28 cellular contexts compared by ENCODE assay signal in the genomic region with DNA sequence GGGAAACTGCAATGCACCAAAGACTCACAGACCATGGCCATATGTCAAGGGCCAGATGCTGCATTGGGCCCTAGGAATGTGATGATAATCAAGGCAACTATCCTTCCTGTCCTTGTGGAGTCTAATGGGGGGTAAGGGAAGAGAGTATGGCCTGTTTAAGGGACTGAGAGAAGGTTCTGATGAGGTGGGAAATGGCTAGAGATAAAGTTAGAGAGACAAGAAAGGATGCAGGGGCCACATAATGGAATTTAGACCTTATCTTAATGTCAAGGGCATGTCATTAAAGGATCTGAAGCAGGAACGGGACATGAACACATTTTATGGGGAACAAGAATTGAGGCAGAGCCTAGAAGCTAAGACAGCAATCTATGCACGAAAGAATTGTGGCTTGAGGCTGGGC. TPM values are rescaled to one million over a fixed set of nuclear protein-coding genes. Genes with fewer than 3 reads are reported as not detected.
DNase-seq lines count a peak whose midpoint lies in the region; ATAC-seq, FAIRE-seq and TF ChIP-seq lines count a peak whose summit lies in the region.
"Had no signal": no experiment of that assay in that cellular context is flagged by ENCODE, and none has a peak within 500 bp of the region (broad histone marks: within the 10 kb centered on the region; RNA-seq: fewer than 3 reads in every experiment).

No MANE protein-coding gene starts in this region.

- WGBS in mammary epithelial cell (ENCODE audit: low coverage, missing lambda C conversion rate): 92% methylated on average over 2 of the region's 2 CpGs
- 91% methylated on average over 2 of the region's 2 CpGs; no CpG with 5 or more reads in 1 of the 2 experiments for WGBS in H1 (ENCODE audit: extremely low coverage in 1 of 2, insufficient coverage in 1 of 2, insufficient read length in 1 of 2, insufficient replicate concordance in 2 of 2, low coverage in 1 of 2, low lambda C conversion rate in 2 of 2, missing lambda C conversion rate in 1 of 2), 2 experiments
- no CpG with 5 or more reads among the region's 2 CpGs for WGBS in mesendoderm (ENCODE audit: extremely low coverage, insufficient coverage, low lambda C conversion rate)

- H2AFZ ChIP-seq in mammary epithelial cell (ENCODE audit: low read depth, low read length): no peak overlapping the region
- H2AFZ ChIP-seq in H1 (ENCODE audit: low read length): peak overlapping the region; percentile 65; the same call in 1 of the 2 replicates

- H3K56ac ChIP-seq in H1 (replicated peaks; ENCODE audit: insufficient read length, low read depth, low read length): no peak overlapping the region
- no peak overlapping the region for H3K56ac ChIP-seq in mesendoderm (ENCODE audit: low read length)

- H3K4ac ChIP-seq in H1 (replicated peaks; ENCODE audit: insufficient read length, low read depth, low read length) (no peak overlapping the region), mesendoderm (ENCODE audit: low read depth, low read length) (no peak overlapping the region)

- TF ChIP-seq RAD21 in H1 (IDR thresholded peaks at IDR 0.05 in 1 of 2, conservative IDR thresholded peaks at IDR 0.05 in 1 of 2; ENCODE audit: low read depth in 2 of 2, low read length in 2 of 2): no peak

- H4K8ac ChIP-seq in H1 (ENCODE audit: extremely low read depth, insufficient read depth, low read length) (no peak overlapping the region), mesendoderm (ENCODE audit: low read depth, low read length) (no peak overlapping the region)

- H3K9me3 Mint-ChIP-seq in MCF 10A (ENCODE audit: unreplicated experiment): no peaks in the 10 kb centered on the region
- H3K9me3 Mint-ChIP-seq: CD14-positive monocyte; CD4-positive, alpha-beta memory T cell; CD8-positive, alpha-beta memory T cell had no signal

- no peak overlapping the region for H2BK12ac ChIP-seq in H1 (ENCODE audit: low read depth, low read length)

- H4K5ac ChIP-seq in H1 (ENCODE audit: insufficient read length, low read depth, low read length) (no peak overlapping the region), mesendoderm (ENCODE audit: low read length) (no peak overlapping the region)

- H3K36me3 ChIP-seq in mammary epithelial cell (ENCODE audit: insufficient read depth, low read length) (no peaks in the 10 kb centered on the region), H1 (ENCODE audit: control insufficient read depth in 2 of 4, insufficient read depth in 4 of 4, low read length in 3 of 4) (no peaks in the 10 kb centered on the region; a peak in 1 of 8 replicates), mesendoderm (ENCODE audit: control insufficient read depth, insufficient read depth, low read length) (no peaks in the 10 kb centered on the region)
- H3K36me3 ChIP-seq: BE2C, BLaER1 had no signal

- BruUV-seq in MCF 10A (replicated peaks; lab: Mats Ljungman, UMichigan): no TSS peak
- BruUV-seq in mammary epithelial cell (replicated peaks; lab: Mats Ljungman, UMichigan): no TSS peak

- H2BK15ac ChIP-seq in H1 (ENCODE audit: low read length): no peak overlapping the region
- H2BK15ac ChIP-seq in mesendoderm (replicated peaks; ENCODE audit: low read depth): no peak overlapping the region

- H3K4me3 Mint-ChIP-seq in MCF 10A (ENCODE audit: unreplicated experiment): no peak overlapping the region
- H3K4me3 Mint-ChIP-seq: CD14-positive monocyte; CD4-positive, alpha-beta memory T cell; CD4-positive, CD25-positive, alpha-beta regulatory T cell; CD8-positive, alpha-beta memory T cell had no signal

- H3K9me3 ChIP-seq in mammary epithelial cell (replicated peaks; ENCODE audit: insufficient read depth, low read length) (no peaks in the 10 kb centered on the region), H1 (ENCODE audit: insufficient read depth in 2 of 2, low read depth in 1 of 2, low read length in 1 of 2) (no peaks in the 10 kb centered on the region)
- H3K9me3 ChIP-seq: BE2C, BLaER1 had no signal

- H3K23ac ChIP-seq in H1 (ENCODE audit: insufficient read length): peak overlapping the region; percentile 75
- H3K23ac ChIP-seq in mesendoderm (ENCODE audit: low read length): no peak overlapping the region

- no peaks in the 10 kb centered on the region for H3K27me3 Mint-ChIP-seq in MCF 10A (ENCODE audit: insufficient read depth, unreplicated experiment)
- H3K27me3 Mint-ChIP-seq: CD4-positive, CD25-positive, alpha-beta regulatory T cell had no signal

- no peak overlapping the region for H3K27ac ChIP-seq in mammary epithelial cell (ENCODE audit: insufficient read depth, low read depth, low read length)
- H3K27ac ChIP-seq in H1 (ENCODE audit: low read depth, low read length): no peak overlapping the region
- no peak overlapping the region for H3K27ac ChIP-seq in mesendoderm (ENCODE audit: low read depth, low read length)
- H3K27ac ChIP-seq: BLaER1 had no signal

- H3K36me3 Mint-ChIP-seq in MCF 10A (ENCODE audit: insufficient read depth, unreplicated experiment): no peaks in the 10 kb centered on the region
- H3K36me3 Mint-ChIP-seq: CD14-positive monocyte; CD4-positive, alpha-beta memory T cell; CD4-positive, CD25-positive, alpha-beta regulatory T cell; CD8-positive, alpha-beta memory T cell had no signal

- H3K4me3 ChIP-seq in mammary epithelial cell (replicated peaks in 1 of 3; ENCODE audit: insufficient read depth in 1 of 3, low read depth in 2 of 3, low read length in 3 of 3) (no peak overlapping the region), H1 (ENCODE audit: extremely low read depth in 1 of 4, insufficient read depth in 2 of 4, low read depth in 3 of 4, low read length in 4 of 4) (no peak overlapping the region), mesendoderm (ENCODE audit: low read length) (no peak overlapping the region)
- H3K4me3 ChIP-seq: BLaER1, GM12878 had no signal

- H3K9ac ChIP-seq in mammary epithelial cell (ENCODE audit: insufficient read depth, low read length): no peak overlapping the region
- H3K9ac ChIP-seq in H1 (replicated peaks in 1 of 4; ENCODE audit: extremely low read depth in 1 of 4, low read depth in 3 of 4, low read length in 3 of 4): no peak overlapping the region
- H3K9ac ChIP-seq in mesendoderm (ENCODE audit: low read length): no peak overlapping the region
- H3K9ac ChIP-seq: BLaER1 had no signal

- ATAC-seq in GM19395 (IDR thresholded peaks at IDR 0.05; ENCODE audit: unreplicated experiment): no peak
- ATAC-seq: GM12878 had no signal

- no peak for TF ChIP-seq POLR2A in H1 (IDR thresholded peaks at IDR 0.05; ENCODE audit: control extremely low read depth in 1 of 2, low read depth in 2 of 2, low read length in 2 of 2)

- H3K14ac ChIP-seq in H1 (ENCODE audit: insufficient read length): no peak overlapping the region

- no peak overlapping the region for H2AK5ac ChIP-seq in H1 (ENCODE audit: low read depth, low read length)
- H2AK5ac ChIP-seq in mesendoderm (ENCODE audit: low read length): no peak overlapping the region

- dilution Hi-C loops in mammary epithelial cell (cut with HindIII; ENCODE audit: low sequenced_read_pairs): no loop called here

- CTCF ChIA-PET in MCF 10A (lab: Yijun Ruan, JAX): interaction anchor here (1.0 to 1.4 kb wide), 3 partner anchors 9 to 98 kb away, joined by 3 to 5 read pairs (median 3); no protein-coding TSS in a partner anchor
- CTCF ChIA-PET in mammary epithelial cell (lab: Charles Lee; ENCODE audit: low non-redundant PET): no interaction called here
- CTCF ChIA-PET in H1 (lab: Charles Lee; ENCODE audit: partially characterized antibody): interaction anchor here (0.6 to 2.8 kb wide), 5 partner anchors 98 to 114 kb away, joined by 3 to 7 read pairs (median 3); partner anchors contain the start of gene CEMIP

- H3K23me2 ChIP-seq in H1 (ENCODE audit: low read depth, low read length): no peaks in the 10 kb centered on the region

- peak overlapping the region; percentile 20 for H3K27ac Mint-ChIP-seq in MCF 10A (ENCODE audit: low read depth, unreplicated experiment)
- H3K27ac Mint-ChIP-seq: CD14-positive monocyte; CD4-positive, CD25-positive, alpha-beta regulatory T cell; CD8-positive, alpha-beta memory T cell had no signal

- H3K79me1 ChIP-seq in H1 (ENCODE audit: low read depth, low read length) (no peaks in the 10 kb centered on the region), mesendoderm (ENCODE audit: low read length) (no peaks in the 10 kb centered on the region)

- H3K4me2 ChIP-seq in mammary epithelial cell (ENCODE audit: insufficient read depth, low read depth, low read length) (no peak overlapping the region), H1 (ENCODE audit: insufficient read depth in 1 of 2, low read depth in 2 of 2, low read length in 2 of 2) (no peak overlapping the region), mesendoderm (ENCODE audit: low read length) (no peak overlapping the region)
- H3K4me2 ChIP-seq: BLaER1 had no signal

- H4K91ac ChIP-seq in H1 (replicated peaks; ENCODE audit: insufficient read length, low read length): no peak overlapping the region

- TF ChIP-seq EP300 in H1 (IDR thresholded peaks at IDR 0.05; ENCODE audit: borderline replicate concordance in 1 of 2, low read depth in 2 of 2, low read length in 2 of 2): no peak

- H3K18ac ChIP-seq in H1 (ENCODE audit: extremely low read depth, low read length) (no peak overlapping the region), mesendoderm (ENCODE audit: low read length) (no peak overlapping the region)

- no peak for DNase-seq in MCF 10A (ENCODE audit: unreplicated experiment)
- DNase-seq in mammary epithelial cell: no peak
- peak; percentile 59 for DNase-seq in SK-N-DZ (ENCODE audit: low spot score)
- no peak for DNase-seq in H1 (ENCODE audit: low read depth in 1 of 2, low spot score in 2 of 2)
- DNase-seq in mesendoderm: peak; percentile 76
- DNase-seq in NCI-H526 (lab: John Stamatoyannopoulos, UW): no peak
- DNase-seq in SW 1271 (lab: John Stamatoyannopoulos, UW): no peak
- DNase-seq: 8988T; ACHN; BE2C; C1 segment of cervical spinal cord; CD4-positive, alpha-beta memory T cell; CD4-positive, CD25-positive, alpha-beta regulatory T cell; CD8-positive, alpha-beta memory T cell; COR-L47; DMS153; DMS53; DMS79; DND-41; EL; GDM1 had no signal

- H3K79me2 ChIP-seq in mammary epithelial cell (ENCODE audit: insufficient read depth, low read length) (no peaks in the 10 kb centered on the region), H1 (ENCODE audit: control insufficient read depth in 1 of 2, insufficient read depth in 2 of 2, low read length in 2 of 2) (no peaks in the 10 kb centered on the region), mesendoderm (ENCODE audit: control insufficient read depth, insufficient read depth, low read length) (no peaks in the 10 kb centered on the region)

- H2BK120ac ChIP-seq in H1 (replicated peaks; ENCODE audit: low read depth, low read length): no peak overlapping the region
- no peak overlapping the region for H2BK120ac ChIP-seq in mesendoderm (ENCODE audit: low read depth, low read length)

- no peak overlapping the region for H2BK20ac ChIP-seq in H1 (ENCODE audit: low read length)

- H3K4me1 Mint-ChIP-seq in MCF 10A (ENCODE audit: insufficient read depth, unreplicated experiment): peaks cover 23% of the 10 kb centered on the region
- H3K4me1 Mint-ChIP-seq: CD4-positive, alpha-beta memory T cell; CD4-positive, CD25-positive, alpha-beta regulatory T cell; CD8-positive, alpha-beta memory T cell had no signal

- peaks cover 26% of the 10 kb centered on the region for H3K4me1 ChIP-seq in mammary epithelial cell (ENCODE audit: insufficient read depth, low read length)
- no peaks in the 10 kb centered on the region for H3K4me1 ChIP-seq in H1 (replicated peaks in 1 of 4; ENCODE audit: control insufficient read depth in 3 of 4, insufficient read depth in 4 of 4, low read length in 3 of 4)
- no peaks in the 10 kb centered on the region for H3K4me1 ChIP-seq in mesendoderm (ENCODE audit: control insufficient read depth, low read depth, low read length)
- H3K4me1 ChIP-seq: BE2C, BLaER1 had no signal

- in situ Hi-C loops in mammary epithelial cell (cut with MboI; ENCODE audit: low sequenced_read_pairs in 2 of 2): no loop called here

- H3K27me3 ChIP-seq in mammary epithelial cell (ENCODE audit: insufficient read depth, low read length) (no peaks in the 10 kb centered on the region), H1 (replicated peaks in 1 of 4; ENCODE audit: control insufficient read depth in 3 of 4, extremely low read depth in 1 of 4, insufficient read depth in 3 of 4, low read length in 3 of 4) (no peaks in the 10 kb centered on the region), mesendoderm (ENCODE audit: insufficient read depth, low read length, poor library complexity) (no peaks in the 10 kb centered on the region)
- H3K27me3 ChIP-seq: BE2C, BLaER1 had no signal

- H4K20me1 ChIP-seq in mammary epithelial cell (ENCODE audit: insufficient read depth, low read length) (no peaks in the 10 kb centered on the region), H1 (replicated peaks in 1 of 2; ENCODE audit: control insufficient read depth in 1 of 2, insufficient read depth in 2 of 2, low read length in 2 of 2) (no peaks in the 10 kb centered on the region)
- H4K20me1 ChIP-seq: BLaER1 had no signal

- TF ChIP-seq CTCF in MCF 10A (IDR thresholded peaks at IDR 0.05; ENCODE audit: unreplicated experiment) (no peak), mammary epithelial cell (conservative IDR thresholded peaks at IDR 0.05 in 1 of 2, IDR thresholded peaks at IDR 0.05 in 1 of 2; ENCODE audit: extremely low read depth in 1 of 2, insufficient read depth in 1 of 2, low read depth in 1 of 2, low read length in 2 of 2) (no peak), H1 (IDR thresholded peaks at IDR 0.05; ENCODE audit: control extremely low read depth in 1 of 3, insufficient read depth in 1 of 3, low read depth in 1 of 3, low read length in 3 of 3) (no peak)

- no peak overlapping the region for H2BK5ac ChIP-seq in H1 (ENCODE audit: low read depth, low read length)
- H2BK5ac ChIP-seq in mesendoderm (ENCODE audit: low read length): no peak overlapping the region

- POLR2A ChIA-PET in MCF 10A (lab: Yijun Ruan, JAX): interaction anchor here (0.6 to 1.5 kb wide), 4 partner anchors 32 to 323 kb away, joined by 3 to 5 read pairs (median 3); no protein-coding TSS in a partner anchor
- POLR2A ChIA-PET in H1 (lab: Charles Lee; ENCODE audit: partially characterized antibody): no interaction called here

- no peak for FAIRE-seq in H1 (lab: Jason Lieb, UNC)
- FAIRE-seq: A204.1, GM12878, GM12892, GM18507 had no signal

- intact Hi-C loops in MCF 10A (cut with micrococcal nuclease) (no loop called here), mammary epithelial cell (cut with micrococcal nuclease) (no loop called here)

RNA-seq across cellular contexts. Expression of gene ABHD17C, which starts 30.0 kb away (rescaled TPM):
- 10.1 and 11.9 TPM in 2 replicates for total RNA-seq in MCF 10A (2022)
- 10 to 100 TPM in 1 of 2 donors, 1 to 10 TPM in 1; 5.2 to 23.2 TPM for total RNA-seq in mammary epithelial cell
- polyA plus RNA-seq in mammary epithelial cell: 21.7 TPM
- 38.2 TPM for polyA minus RNA-seq in mammary epithelial cell
- polyA plus RNA-seq in SK-N-DZ (2014; cell fraction: cytosol; rRNA removed): 5.6 and 9.3 TPM in 2 replicates
- polyA plus RNA-seq in SK-N-DZ (2014; cell fraction: nucleus; rRNA removed): 4.2 and 4.3 TPM in 2 replicates
- total RNA-seq in H1 (2021; fragmentation: NEBNext Ultra II Directional; extraction: Animal tissue kit (Norgen Biotek cat#: 25700)): 29.8 and 31.8 TPM in 2 replicates
- polyA plus RNA-seq in H1 (2011; rRNA removed): 16.3 and 20.2 TPM in 2 replicates
- 13.7 TPM for polyA plus RNA-seq in H1 (2011; cell fraction: cytosol; rRNA removed)
- polyA plus RNA-seq in H1 (2011; cell fraction: nucleus; rRNA removed): 9.4 TPM
- polyA plus RNA-seq in H1 (2012, experiment 1 of 2): 25.3 to 33.2 TPM (median 26.2 TPM) in 4 replicates
- 8.6 TPM for polyA plus RNA-seq in H1 (2012, experiment 2 of 2)
- polyA plus RNA-seq in H1 (2013, experiment 1 of 2): 12.9 TPM
- 14.3 TPM for polyA plus RNA-seq in H1 (2013, experiment 2 of 2)
- polyA minus RNA-seq in H1 (2011; rRNA and poly(A)+ RNA removed): 37.3 and 41.7 TPM in 2 replicates
- 11.5 TPM for polyA minus RNA-seq in H1 (2011; cell fraction: cytosol; rRNA and poly(A)+ RNA removed)
- polyA minus RNA-seq in H1 (2011; cell fraction: nucleus; rRNA and poly(A)+ RNA removed): 15.3 TPM
- 13.8 TPM for polyA plus RNA-seq in mesendoderm (2013, experiment 1 of 2)
- 13.9 TPM for polyA plus RNA-seq in mesendoderm (2013, experiment 2 of 2)

Comparison
In these comparisons a context has a peak if more than half of its experiments do, and no peak if none do; other contexts are left out.
1. DNase-seq: peak in SK-N-DZ (single experiment) and mesendoderm (single experiment); none in MCF 10A (single experiment), mammary epithelial cell (single experiment), H1 (0 of 2), NCI-H526 (0 of 2) and SW 1271 (0 of 2).